Comparison of ENCODE assay signal across 8 cellular contexts in genomic region chr1:27522860-27523665, GRCh38. TPM values are rescaled to one million over a fixed set of nuclear protein-coding genes. Genes with fewer than 3 reads are reported as not detected.
A peak's percentile ranks its signal among the peaks of the same experiment; 100 is the strongest.
DNase-seq lines count a peak whose midpoint lies in the region; ATAC-seq and TF ChIP-seq lines count a peak whose summit lies in the region.

No MANE protein-coding gene starts in this region.

- no CpG with 5 or more reads among the region's 14 CpGs for WGBS in neuronal stem cell (ENCODE audit: extremely low coverage in 2 of 2, insufficient read length in 2 of 2, insufficient replicate concordance in 1 of 2), 2 donors

- intact Hi-C loops in dendritic cell treated with granulocyte-macrophage colony-stimulating factor and Interleukin-4, amounts not matched to agents 40 ng/mL and 50 ng/mL, for 4 days (cut with micrococcal nuclease), result no loop called here
- intact Hi-C loops in colonic mucosa (cut with DNase I), result no loop called here

- ATAC-seq in HG03095 (IDR thresholded peaks at IDR 0.05; ENCODE audit: unreplicated experiment), result no peak

- H3K9me3 ChIP-seq in BLaER1, result no peaks in the 10 kb centered on the region
- H3K9me3 ChIP-seq in neuronal stem cell (replicated peaks in 1 of 2; ENCODE audit: control insufficient read depth in 2 of 2, insufficient read depth in 1 of 2, low read depth in 1 of 2, low read length in 2 of 2), result no peaks in the 10 kb centered on the region
- no peaks in the 10 kb centered on the region for H3K9me3 ChIP-seq in colonic mucosa

- peak overlapping the region; percentile 79 for H2AFZ ChIP-seq in neuronal stem cell (ENCODE audit: low read length)

- H3K14ac ChIP-seq in neuronal stem cell (ENCODE audit: low read length), result no peak overlapping the region

- peak overlapping the region; percentile 11 for H3K27ac Mint-ChIP-seq in dendritic cell treated with granulocyte-macrophage colony-stimulating factor and Interleukin-4, amounts not matched to agents 40 ng/mL and 50 ng/mL, for 4 days

- H4K91ac ChIP-seq in neuronal stem cell (ENCODE audit: low read depth, low read length, poor library complexity), result peak overlapping the region; percentile 99

- H3K4me2 ChIP-seq in BLaER1, result peak overlapping the region; percentile 99
- no peak overlapping the region for H3K4me2 ChIP-seq in neuronal stem cell (ENCODE audit: insufficient read depth, low read length, poor library complexity, severe bottlenecking)

- peak overlapping the region; percentile 86 for H2AK5ac ChIP-seq in neuronal stem cell (ENCODE audit: low read depth, low read length)

- H2BK12ac ChIP-seq in neuronal stem cell (ENCODE audit: low read length), result peak overlapping the region; percentile 95

- peak overlapping the region; percentile 19 for H4K8ac ChIP-seq in neuronal stem cell (ENCODE audit: low read depth, low read length)

- peak overlapping the region; percentile 3 for H2BK120ac ChIP-seq in neuronal stem cell (ENCODE audit: low read depth, low read length)

- peak overlapping the region; percentile 76 for H3K23ac ChIP-seq in neuronal stem cell (ENCODE audit: low read depth, low read length, poor library complexity)

- H3K79me1 ChIP-seq in neuronal stem cell (ENCODE audit: low read depth, low read length), result no peaks in the 10 kb centered on the region

- no peak overlapping the region for H3K4me3 Mint-ChIP-seq in dendritic cell treated with granulocyte-macrophage colony-stimulating factor and Interleukin-4, amounts not matched to agents 40 ng/mL and 50 ng/mL, for 4 days

- peak overlapping the region; percentile 96 for H3K27ac ChIP-seq in BLaER1
- peak overlapping the region; percentile 6 for H3K27ac ChIP-seq in neuronal stem cell (replicated peaks; ENCODE audit: low read length)
- no peak overlapping the region for H3K27ac ChIP-seq in colonic mucosa

- no peaks in the 10 kb centered on the region for H3K9me3 Mint-ChIP-seq in dendritic cell treated with granulocyte-macrophage colony-stimulating factor and Interleukin-4, amounts not matched to agents 40 ng/mL and 50 ng/mL, for 4 days

- peak overlapping the region; percentile 60 for H3K4ac ChIP-seq in neuronal stem cell (ENCODE audit: low read length)

- H2BK5ac ChIP-seq in neuronal stem cell (ENCODE audit: low read length), result peak overlapping the region; percentile 40

- peak overlapping the region; percentile 82 for H3K9ac ChIP-seq in BLaER1
- peak overlapping the region; percentile 32 for H3K9ac ChIP-seq in neuronal stem cell (ENCODE audit: low read depth, low read length, poor library complexity)
- peak overlapping the region in 1 of 2 donors; percentile 27 for H3K9ac ChIP-seq in colonic mucosa (ENCODE audit: low read depth in 2 of 2, low read length in 2 of 2)

- H3K36me3 Mint-ChIP-seq in dendritic cell treated with granulocyte-macrophage colony-stimulating factor and Interleukin-4, amounts not matched to agents 40 ng/mL and 50 ng/mL, for 4 days (ENCODE audit: low read depth), result no peaks in the 10 kb centered on the region

- H3K27me3 Mint-ChIP-seq in dendritic cell treated with granulocyte-macrophage colony-stimulating factor and Interleukin-4, amounts not matched to agents 40 ng/mL and 50 ng/mL, for 4 days, result peaks cover 21% of the 10 kb centered on the region

- no peaks in the 10 kb centered on the region for H4K20me1 ChIP-seq in BLaER1

- H3K4me1 ChIP-seq in BLaER1, result peaks cover 86% of the 10 kb centered on the region
- peaks cover 66 to 92% of the 10 kb centered on the region in 2 donors for H3K4me1 ChIP-seq in neuronal stem cell (ENCODE audit: control insufficient read depth in 2 of 2, insufficient read depth in 1 of 2, low read depth in 1 of 2, low read length in 2 of 2)
- H3K4me1 ChIP-seq in colonic mucosa, result peaks cover 34% of the 10 kb centered on the region

- peak overlapping the region; percentile 93 for H3K18ac ChIP-seq in neuronal stem cell (ENCODE audit: low read length)

- DNase-seq in Kasumi-1 (lab: John Stamatoyannopoulos, UW) (peak; percentile 62 to 74), neuronal stem cell (ENCODE audit: low spot score) (no peak), colonic mucosa (no peak), NCI-H2196 treated with DMSO at 0.1 percent for 48 hours (lab: John Stamatoyannopoulos, UW; ENCODE audit: unreplicated experiment) (no peak)
- peak; percentile 52 to 63 for DNase-seq in activated CD4-positive, alpha-beta T cell treated with anti-CD3 and anti-CD28 coated beads for 4 hours

- peaks cover 75% of the 10 kb centered on the region for H3K4me1 Mint-ChIP-seq in dendritic cell treated with granulocyte-macrophage colony-stimulating factor and Interleukin-4, amounts not matched to agents 40 ng/mL and 50 ng/mL, for 4 days (ENCODE audit: low read depth)

- H3K4me3 ChIP-seq in BLaER1 (peak overlapping the region; percentile 48), neuronal stem cell (ENCODE audit: low read length in 2 of 2) (no peak overlapping the region), colonic mucosa (no peak overlapping the region)

- no peaks in the 10 kb centered on the region for H3K27me3 ChIP-seq in BLaER1
- H3K27me3 ChIP-seq in neuronal stem cell (ENCODE audit: control insufficient read depth in 3 of 3, insufficient read depth in 3 of 3, low read depth in 1 of 3, low read length in 3 of 3), result no peaks in the 10 kb centered on the region
- no peaks in the 10 kb centered on the region for H3K27me3 ChIP-seq in colonic mucosa

- H3K36me3 ChIP-seq in BLaER1 (no peaks in the 10 kb centered on the region), neuronal stem cell (replicated peaks in 1 of 2; ENCODE audit: control insufficient read depth in 2 of 2, insufficient read depth in 2 of 2, low read length in 2 of 2) (no peaks in the 10 kb centered on the region), colonic mucosa (no peaks in the 10 kb centered on the region)

- TF ChIP-seq CTCF in colonic mucosa (IDR thresholded peaks at IDR 0.05), result no peak

- peak overlapping the region; percentile 95 for H2BK15ac ChIP-seq in neuronal stem cell (ENCODE audit: low read length)

RNA-seq across cellular contexts. Expression of gene WASF2, which starts 33.1 kb away (rescaled TPM):
- polyA plus RNA-seq in neuronal stem cell (2013, experiment 1 of 2), result 44.1 TPM
- 45.8 TPM for polyA plus RNA-seq in neuronal stem cell (2013, experiment 2 of 2)
- total RNA-seq in colonic mucosa, result 100 to 1,000 TPM; 120 to 168 TPM

Comparison
In these comparisons a context has a peak if more than half of its experiments do, and no peak if none do; other contexts are left out.
1. DNase-seq: peak in Kasumi-1 (2 of 2) and activated CD4-positive, alpha-beta T cell treated with anti-CD3 and anti-CD28 coated beads for 4 hours (2 of 2); none in neuronal stem cell (single experiment), colonic mucosa (single experiment) and NCI-H2196 treated with DMSO at 0.1 percent for 48 hours (single experiment).